Comparison of ENCODE assay signal across 21 cellular contexts in genomic region chr17:78208486-78208885, GRCh38. TPM values are rescaled to one million over a fixed set of nuclear protein-coding genes. Genes with fewer than 3 reads are reported as not detected.
"Had no signal": no experiment of that assay in that cellular context is flagged by ENCODE, and none has a peak within 500 bp of the region (broad histone marks: within the 10 kb centered on the region; RNA-seq: fewer than 3 reads in every experiment).

No MANE protein-coding gene starts in this region.

- H3K27ac ChIP-seq: HL-60 had no signal

- ATAC-seq: SK-N-SH treated with all-trans-retinoic acid at 6 μM for 48 hours had no signal

- DNase-seq: KBM-7, MV-4-11, NCI-H1048, NCI-H1105, NCI-H1417, NCI-H1436 treated with DMSO at 0.1 percent for 48 hours, NCI-H1694 treated with DMSO at 0.1 percent for 48 hours, NCI-H1930, NCI-H2081, NCI-H2107, NCI-H2227 treated with DMSO at 0.1 percent for 48 hours, NCI-H524, NCI-H526 treated with DMSO at 0.1 percent for 48 hours, NCI-H774, Right ventricle myocardium superior, RPMI8226 had no signal

RNA-seq across cellular contexts. Expression of gene TMEM235, which starts 22.9 kb away (rescaled TPM):
- total RNA-seq: LHCN-M2, MCF 10A, NCI-H460, Right ventricle myocardium superior had no signal
